14 cellular contexts compared by ENCODE assay signal in genomic region chr16:83968483-83968865, GRCh38. TPM values are rescaled to one million over a fixed set of nuclear protein-coding genes. Genes with fewer than 3 reads are reported as not detected.
DNase-seq lines count a peak whose midpoint lies in the region; ATAC-seq, FAIRE-seq and TF ChIP-seq lines count a peak whose summit lies in the region.
"Had no signal": no experiment of that assay in that cellular context is flagged by ENCODE, and none has a peak within 500 bp of the region (broad histone marks: within the 10 kb centered on the region; RNA-seq: fewer than 3 reads in every experiment).

No MANE protein-coding gene starts in this region.

- no peak for FAIRE-seq in HepG2 (lab: Jason Lieb, UNC)
- FAIRE-seq: GM12891 had no signal

- intact Hi-C loops in Panc1 (cut with micrococcal nuclease; ENCODE audit: unreplicated experiment): no loop called here
- intact Hi-C loops in HepG2 (cut with micrococcal nuclease; ENCODE audit: unreplicated experiment): no loop called here

- no peak overlapping the region for H2AFZ ChIP-seq in HepG2 (ENCODE audit: low read length)

- no CpG with 5 or more reads among the region's 68 CpGs for WGBS in suprapubic skin
- WGBS in HepG2 (ENCODE audit: low lambda C conversion rate): 94% methylated on average over 50 of the region's 68 CpGs

- H3K9ac ChIP-seq in HepG2 (ENCODE audit: insufficient read depth, low read depth, low read length): no peak overlapping the region

- no peak for TF ChIP-seq CTCF in Panc1 (IDR thresholded peaks at IDR 0.05)
- no peak for TF ChIP-seq CTCF in suprapubic skin (IDR thresholded peaks at IDR 0.05)
- TF ChIP-seq CTCF in HepG2 (CRISPR knock-in tag; IDR thresholded peaks at IDR 0.05): no peak

- no peak for TF ChIP-seq EP300 in suprapubic skin (IDR thresholded peaks at IDR 0.05)
- no peak for TF ChIP-seq EP300 in HepG2 (IDR thresholded peaks at IDR 0.05; ENCODE audit: low read depth in 2 of 2, low read length in 2 of 2)
- no peak for TF ChIP-seq EP300 in HepG2 (CRISPR knock-in tag; IDR thresholded peaks at IDR 0.05; ENCODE audit: borderline replicate concordance)

- TF ChIP-seq RAD21 in HepG2 (CRISPR knock-in tag; IDR thresholded peaks at IDR 0.05): no peak

- no peaks in the 10 kb centered on the region for H3K27me3 ChIP-seq in Panc1 (ENCODE audit: control insufficient read depth, insufficient read depth, low read length)
- peaks cover 21% of the 10 kb centered on the region for H3K27me3 ChIP-seq in suprapubic skin
- H3K27me3 ChIP-seq in HepG2 (ENCODE audit: control insufficient read depth in 1 of 2, insufficient read depth in 2 of 2, low read length in 2 of 2): peaks cover 3 to 33% of the 10 kb centered on the region in 2 experiments; a peak in 4 of 5 replicates
- H3K27me3 ChIP-seq in effector memory CD4-positive, alpha-beta T cell (replicated peaks; ENCODE audit: control insufficient read depth, insufficient read depth, low read length, poor library complexity, severe bottlenecking): peaks cover 21% of the 10 kb centered on the region
- H3K27me3 ChIP-seq: thyroid gland had no signal

- no peak overlapping the region for H3K4me2 ChIP-seq in HepG2 (ENCODE audit: low read depth, low read length)

- no peaks in the 10 kb centered on the region for H3K4me1 ChIP-seq in Panc1 (ENCODE audit: control insufficient read depth, insufficient read depth, low read length)
- H3K4me1 ChIP-seq in suprapubic skin: peaks cover 8% of the 10 kb centered on the region
- peaks cover 17% of the 10 kb centered on the region for H3K4me1 ChIP-seq in HepG2 (ENCODE audit: insufficient read depth, low read length)
- H3K4me1 ChIP-seq in effector memory CD4-positive, alpha-beta T cell (ENCODE audit: control insufficient read depth, insufficient read depth, low read length, poor library complexity, severe bottlenecking): no peaks in the 10 kb centered on the region
- H3K4me1 ChIP-seq: colonic mucosa had no signal

- CTCF ChIA-PET in Panc1 (lab: Charles Lee) (no interaction called here), HepG2 (lab: Yijun Ruan, JAX; ENCODE audit: low intra/inter-chr PET ratio, low total read pairs) (interaction anchor here (1.1 to 1.6 kb wide), 2 partner anchors 75 to 97 kb away, joined by 4 to 7 read pairs; no protein-coding TSS in a partner anchor)

- in situ Hi-C loops in Panc1 (cut with HindIII; ENCODE audit: low pct_unique_long_range_greater_than_20kb, low sequenced_read_pairs) (no loop called here), HepG2 (cut with HindIII; ENCODE audit: extremely low pct_ligation_motif_present, low pct_unique_long_range_greater_than_20kb) (loop anchor here (25.0 kb wide), 1 partner anchor 219 kb away; the partner anchor contains the start of genes ADAD2 and TAF1C)

- H3K27ac ChIP-seq in Panc1 (ENCODE audit: low read length) (no peak overlapping the region), suprapubic skin (no peak overlapping the region), HepG2 (ENCODE audit: extremely low read length, insufficient read depth, low read length) (no peak overlapping the region)
- no peak overlapping the region for H3K27ac ChIP-seq in effector memory CD4-positive, alpha-beta T cell (ENCODE audit: insufficient read depth, low read length, poor library complexity, severe bottlenecking)
- H3K27ac ChIP-seq: colonic mucosa, thyroid gland had no signal

- ATAC-seq in Panc1 (peak; percentile 55), HepG2 (no peak), HG03095 (IDR thresholded peaks at IDR 0.05; ENCODE audit: unreplicated experiment) (no peak)

- no peak for TF ChIP-seq POLR2A in suprapubic skin (IDR thresholded peaks at IDR 0.05)
- TF ChIP-seq POLR2A in HepG2 (IDR thresholded peaks at IDR 0.05; ENCODE audit: insufficient read depth in 1 of 2, low read depth in 2 of 2, low read length in 2 of 2): no peak

- BruUV-seq in Panc1 (replicated peaks; lab: Mats Ljungman, UMichigan) (no TSS peak), HepG2 (replicated peaks; lab: Mats Ljungman, UMichigan) (no TSS peak)

- H4K20me1 ChIP-seq in HepG2 (ENCODE audit: insufficient read depth, low read length): peaks cover 14% of the 10 kb centered on the region; the same call in 1 of the 2 replicates

- H3K9me3 ChIP-seq in Panc1 (ENCODE audit: control insufficient read depth, insufficient read depth, low read depth, low read length) (no peaks in the 10 kb centered on the region), suprapubic skin (no peaks in the 10 kb centered on the region), HepG2 (ENCODE audit: low read length) (no peaks in the 10 kb centered on the region)
- H3K9me3 ChIP-seq in effector memory CD4-positive, alpha-beta T cell (ENCODE audit: control insufficient read depth, low read length): no peaks in the 10 kb centered on the region
- H3K9me3 ChIP-seq: colonic mucosa, thyroid gland had no signal

- no peaks in the 10 kb centered on the region for H3K79me2 ChIP-seq in HepG2 (ENCODE audit: insufficient read depth, low read length)

- H3K36me3 ChIP-seq in Panc1 (ENCODE audit: control insufficient read depth, insufficient read depth, low read length) (no peaks in the 10 kb centered on the region), suprapubic skin (peaks cover 19% of the 10 kb centered on the region), HepG2 (replicated peaks in 1 of 2; ENCODE audit: control insufficient read depth in 1 of 2, insufficient read depth in 2 of 2, low read length in 2 of 2) (peaks cover 11 to 19% of the 10 kb centered on the region in 2 experiments; a peak in 4 of 5 replicates)
- no peaks in the 10 kb centered on the region for H3K36me3 ChIP-seq in effector memory CD4-positive, alpha-beta T cell (ENCODE audit: control insufficient read depth, insufficient read depth, low read length)
- H3K36me3 ChIP-seq: colonic mucosa had no signal

- H3K4me3 ChIP-seq in Panc1 (ENCODE audit: low read depth in 2 of 2, low read length in 2 of 2) (no peak overlapping the region), iPS-11a (ENCODE audit: low read depth, low read length) (peak overlapping the region; percentile 18), suprapubic skin (peak overlapping the region; percentile 45), HepG2 (replicated peaks in 1 of 3; ENCODE audit: insufficient read depth in 1 of 3, low read depth in 2 of 3, low read length in 3 of 3) (no peak overlapping the region)
- H3K4me3 ChIP-seq in effector memory CD4-positive, alpha-beta T cell (ENCODE audit: insufficient read depth, low read depth, low read length, poor library complexity, severe bottlenecking): no peak overlapping the region

- POLR2A ChIA-PET in Panc1 (lab: Charles Lee) (no interaction called here), HepG2 (lab: Yijun Ruan, JAX) (no interaction called here)

- DNase-seq in NCI-H748 (lab: John Stamatoyannopoulos, UW; ENCODE audit: unreplicated experiment) (peak; percentile 48), NCI-H748 treated with DMSO at 0.1 percent for 48 hours (lab: John Stamatoyannopoulos, UW) (no peak), Panc1 (ENCODE audit: low read depth, low spot score) (no peak), suprapubic skin (ENCODE audit: low spot score in 2 of 2) (no peak), HepG2 (ENCODE audit: low spot score) (no peak)
- DNase-seq in effector memory CD4-positive, alpha-beta T cell: no peak
- DNase-seq: activated CD4-positive, CD25-positive, alpha-beta regulatory T cell; colonic mucosa; DMS79 treated with DMSO at 0.1 percent for 48 hours; NCI-H2081 treated with DMSO at 0.1 percent for 48 hours had no signal

RNA-seq across cellular contexts. Expression of gene NECAB2, which starts 0.4 kb away (rescaled TPM):
- total RNA-seq in Panc1 (2021; ENCODE audit: unreplicated experiment) (0.33 TPM), suprapubic skin (not detected), HepG2 (2016; rRNA removed; fragmentation: Illumina TruSeq; extraction: Trizol) (0.49 TPM in 1 of 2 replicates, not detected in the other)
- 0.17 TPM for polyA plus RNA-seq in Panc1 (2012; ENCODE audit: insufficient read length)
- not detected in 2 replicates for total RNA-seq in HepG2 (2016; cell fraction: cytosol; rRNA removed; fragmentation: Illumina TruSeq; extraction: Trizol; ENCODE audit: low read depth)
- total RNA-seq in HepG2 (2016; cell fraction: insoluble cytoplasmic fraction; rRNA removed; fragmentation: Illumina TruSeq; extraction: Trizol): not detected in 2 replicates
- total RNA-seq in HepG2 (2016; cell fraction: membrane; rRNA removed; fragmentation: Illumina TruSeq; extraction: Trizol): not detected in 2 replicates
- not detected in 2 replicates for total RNA-seq in HepG2 (2016; cell fraction: nucleus; rRNA removed; fragmentation: Illumina TruSeq; extraction: Trizol)
- polyA plus RNA-seq in HepG2 (2011; rRNA removed): 0.21 TPM in 1 of 2 replicates, not detected in the other
- polyA plus RNA-seq in HepG2 (2011; cell fraction: cytosol; rRNA removed): 0.05 TPM in 1 of 2 replicates, not detected in the other
- polyA plus RNA-seq in HepG2 (2011; cell fraction: nucleus; rRNA removed): 0.77 and 1.2 TPM in 2 replicates
- polyA plus RNA-seq in HepG2 (2012): not detected in 2 replicates
- not detected in 2 replicates for polyA plus RNA-seq in HepG2 (2016; cell fraction: cytosol; fragmentation: Illumina TruSeq; extraction: Trizol; ENCODE audit: low read depth)
- polyA plus RNA-seq in HepG2 (2016; cell fraction: insoluble cytoplasmic fraction; fragmentation: Illumina TruSeq; extraction: Trizol; ENCODE audit: low read depth): not detected in 2 replicates
- not detected in 2 replicates for polyA plus RNA-seq in HepG2 (2016; cell fraction: membrane; fragmentation: Illumina TruSeq; extraction: Trizol; ENCODE audit: low read depth)
- not detected in 2 replicates for polyA plus RNA-seq in HepG2 (2016; cell fraction: nucleus; fragmentation: Illumina TruSeq; extraction: Trizol; ENCODE audit: insufficient read depth, low read depth)
- 0.21 TPM in 1 of 2 replicates, not detected in the other for polyA minus RNA-seq in HepG2 (2011; rRNA and poly(A)+ RNA removed; ENCODE audit: low replicate concordance)
- polyA minus RNA-seq in HepG2 (2011; cell fraction: cytosol; rRNA and poly(A)+ RNA removed): not detected in 2 replicates
- 0.62 TPM in 1 of 2 replicates, not detected in the other for polyA minus RNA-seq in HepG2 (2011; cell fraction: nucleus; rRNA and poly(A)+ RNA removed)

RNA-seq across cellular contexts. Expression of gene OSGIN1, which starts 15.4 kb away (rescaled TPM):
- total RNA-seq in Panc1 (2021; ENCODE audit: unreplicated experiment) (4.9 TPM), suprapubic skin (1 to 10 TPM; 1.0 to 2.2 (median 1.5) TPM), HepG2 (2016; rRNA removed; fragmentation: Illumina TruSeq; extraction: Trizol) (18.1 and 27.1 TPM in 2 replicates)
- polyA plus RNA-seq in Panc1 (2012; ENCODE audit: insufficient read length): 3.8 TPM
- total RNA-seq in HepG2 (2016; cell fraction: cytosol; rRNA removed; fragmentation: Illumina TruSeq; extraction: Trizol; ENCODE audit: low read depth): 11.4 and 11.5 TPM in 2 replicates
- total RNA-seq in HepG2 (2016; cell fraction: insoluble cytoplasmic fraction; rRNA removed; fragmentation: Illumina TruSeq; extraction: Trizol): 18.2 and 24.7 TPM in 2 replicates
- total RNA-seq in HepG2 (2016; cell fraction: membrane; rRNA removed; fragmentation: Illumina TruSeq; extraction: Trizol): 21.9 and 22.1 TPM in 2 replicates
- 32.7 and 36.4 TPM in 2 replicates for total RNA-seq in HepG2 (2016; cell fraction: nucleus; rRNA removed; fragmentation: Illumina TruSeq; extraction: Trizol)
- polyA plus RNA-seq in HepG2 (2011; rRNA removed): 20.5 and 26.5 TPM in 2 replicates
- 14.6 and 23.2 TPM in 2 replicates for polyA plus RNA-seq in HepG2 (2011; cell fraction: cytosol; rRNA removed)
- polyA plus RNA-seq in HepG2 (2011; cell fraction: nucleus; rRNA removed): 50.0 and 59.1 TPM in 2 replicates
- polyA plus RNA-seq in HepG2 (2012): 20.8 and 24.1 TPM in 2 replicates
- 5.0 and 5.2 TPM in 2 replicates for polyA plus RNA-seq in HepG2 (2016; cell fraction: cytosol; fragmentation: Illumina TruSeq; extraction: Trizol; ENCODE audit: low read depth)
- polyA plus RNA-seq in HepG2 (2016; cell fraction: insoluble cytoplasmic fraction; fragmentation: Illumina TruSeq; extraction: Trizol; ENCODE audit: low read depth): 24.2 and 30.6 TPM in 2 replicates
- polyA plus RNA-seq in HepG2 (2016; cell fraction: membrane; fragmentation: Illumina TruSeq; extraction: Trizol; ENCODE audit: low read depth): 6.9 and 8.0 TPM in 2 replicates
- polyA plus RNA-seq in HepG2 (2016; cell fraction: nucleus; fragmentation: Illumina TruSeq; extraction: Trizol; ENCODE audit: insufficient read depth, low read depth): 47.7 and 49.4 TPM in 2 replicates
- 5.0 and 29.3 TPM in 2 replicates for polyA minus RNA-seq in HepG2 (2011; rRNA and poly(A)+ RNA removed; ENCODE audit: low replicate concordance)
- polyA minus RNA-seq in HepG2 (2011; cell fraction: cytosol; rRNA and poly(A)+ RNA removed): 11.4 and 16.2 TPM in 2 replicates
- polyA minus RNA-seq in HepG2 (2011; cell fraction: nucleus; rRNA and poly(A)+ RNA removed): 49.3 and 51.1 TPM in 2 replicates

Comparison
In these comparisons a context has a peak if more than half of its experiments do, and no peak if none do; other contexts are left out.
1. H3K4me3 ChIP-seq: peak in iPS-11a (single experiment) and suprapubic skin (single experiment); none in Panc1 (0 of 2), HepG2 (0 of 3) and effector memory CD4-positive, alpha-beta T cell (single experiment).